Comparison of ENCODE assay signal across 22 cellular contexts in genomic region chr4:109764376-109764775, GRCh38. TPM values are rescaled to one million over a fixed set of nuclear protein-coding genes. Genes with fewer than 3 reads are reported as not detected.
"Had no signal": no experiment of that assay in that cellular context is flagged by ENCODE, and none has a peak within 500 bp of the region (broad histone marks: within the 10 kb centered on the region; RNA-seq: fewer than 3 reads in every experiment).

No MANE protein-coding gene starts in this region.

- H3K36me3 ChIP-seq: ascending aorta, colonic mucosa, thyroid gland, upper lobe of right lung had no signal

- H3K27me3 ChIP-seq: ascending aorta, colonic mucosa, heart right ventricle, thyroid gland, upper lobe of right lung had no signal

- H3K27ac ChIP-seq: ascending aorta, colonic mucosa, dorsolateral prefrontal cortex, thyroid gland, upper lobe of right lung, VCaP had no signal

- H3K4me3 ChIP-seq: ascending aorta, colonic mucosa, dorsolateral prefrontal cortex, lung, thyroid gland, upper lobe of right lung had no signal

- DNase-seq: activated CD4-positive, alpha-beta memory T cell treated with anti-CD3 and anti-CD28 coated beads, Interleukin-2, amount 10 ng/mL, durations not matched to agents 7 days and 5 days; activated CD4-positive, alpha-beta T cell treated with anti-CD3 and anti-CD28 coated beads, Interleukin-2, amount 10 ng/mL, durations not matched to agents 24 days and 14 days; activated effector memory CD4-positive, alpha-beta T cell treated with anti-CD3 and anti-CD28 coated beads, Interleukin-2, amount 50 U/mL, for 16 hours; activated T-cell treated with anti-CD3 and anti-CD28 coated beads for 4 hours; colonic mucosa; dorsolateral prefrontal cortex; effector memory CD8-positive, alpha-beta T cell; foreskin fibroblast; islet precursor cell; left colon; naive thymus-derived CD4-positive, alpha-beta T cell; occipital lobe; stimulated activated CD4-positive, alpha-beta T cell treated with anti-CD3 and anti-CD28 coated beads, Interleukin-4, amount 100 ng/mL, for 24 hours; stimulated activated naive CD4-positive, alpha-beta T cell treated with Interleukin-2 at 50 U/mL for 16 hours; thyroid gland; upper lobe of right lung had no signal

- H3K4me1 ChIP-seq: ascending aorta, colonic mucosa, thyroid gland, upper lobe of right lung had no signal

- H3K9me3 ChIP-seq: ascending aorta, colonic mucosa, heart right ventricle, thyroid gland, upper lobe of right lung had no signal

RNA-seq across cellular contexts. Expression of gene CFI, which starts 37.4 kb away (rescaled TPM):
- total RNA-seq: activated CD4-positive, alpha-beta T cell treated with anti-CD3 and anti-CD28 coated beads, Interleukin-2, amount 10 ng/mL, durations not matched to agents 24 days and 14 days; naive thymus-derived CD4-positive, alpha-beta T cell; neural crest cell; T-helper 2 cell treated with Interferon-gamma antibody and Interleukin-4, amounts not matched to agents 100 ng/mL and 5 ng/mL, for 36 hours had no signal
- polyA plus RNA-seq: naive thymus-derived CD4-positive, alpha-beta T cell had no signal

RNA-seq across cellular contexts. Expression of gene GAR1, which starts 51.2 kb away (rescaled TPM):
- total RNA-seq: ascending aorta had no signal
